In genomic region chr14:55749201-55749812, GRCh38 we compare ENCODE assay signal across 18 cellular contexts.
A peak's percentile ranks its signal among the peaks of the same experiment; 100 is the strongest.
DNase-seq lines count a peak whose midpoint lies in the region; ATAC-seq and TF ChIP-seq lines count a peak whose summit lies in the region.
"Had no signal": no experiment of that assay in that cellular context is flagged by ENCODE, and none has a peak within 500 bp of the region (broad histone marks: within the 10 kb centered on the region; RNA-seq: fewer than 3 reads in every experiment).

No MANE protein-coding gene starts in this region.

- no peak overlapping the region for H3K9ac ChIP-seq in adipocyte (ENCODE audit: low read length)
- H3K9ac ChIP-seq: KMS-11 had no signal

- 43% methylated on average over 1 of the region's 1 CpG for WGBS in right lobe of liver (ENCODE audit: insufficient coverage, low coverage, low lambda C conversion rate, missing lambda C conversion rate)

- H3K9me3 ChIP-seq in adipocyte (ENCODE audit: control insufficient read depth, low read length) (no peaks in the 10 kb centered on the region), right lobe of liver (no peaks in the 10 kb centered on the region)
- H3K9me3 ChIP-seq: SJSA1, tibial artery had no signal

- H3K4me3 ChIP-seq in adipocyte (ENCODE audit: low read length) = no peak overlapping the region
- H3K4me3 ChIP-seq in right lobe of liver = no peak overlapping the region
- H3K4me3 ChIP-seq: SJSA1, smooth muscle cell, tibial artery had no signal

- H3K4me1 ChIP-seq in adipocyte (ENCODE audit: control insufficient read depth, insufficient read depth, low read length) (peaks cover 14% of the 10 kb centered on the region), right lobe of liver (peaks cover 0 to 12% (median 0%) of the 10 kb centered on the region in 4 donors)

- intact Hi-C loops in right lobe of liver (cut with DNase I) (no loop called here), CD14-positive monocyte (cut with micrococcal nuclease) (no loop called here)

- TF ChIP-seq CTCF in right lobe of liver (IDR thresholded peaks at IDR 0.05) (no peak), CD14-positive monocyte (IDR thresholded peaks at IDR 0.05) (no peak)

- H3K4me1 Mint-ChIP-seq in CD14-positive monocyte = peaks cover 2% of the 10 kb centered on the region
- H3K4me1 Mint-ChIP-seq: activated naive CD8-positive, alpha-beta T cell treated with anti-CD3 and anti-CD28 coated beads, Interleukin-2, amount 50 U/mL, for 24 hours had no signal

- no peak for TF ChIP-seq POLR2A in right lobe of liver (IDR thresholded peaks at IDR 0.05)

- H3K9me3 Mint-ChIP-seq in CD14-positive monocyte = no peaks in the 10 kb centered on the region
- H3K9me3 Mint-ChIP-seq: activated naive CD8-positive, alpha-beta T cell treated with anti-CD3 and anti-CD28 coated beads, Interleukin-2, amount 50 U/mL, for 24 hours; natural killer cell treated with Interleukin-12 subunit alpha and Interleukin-12 subunit beta and Interleukin-15 and Interleukin-18, amount 100 ng/mL, for 72 hours had no signal

- peaks cover 0 to 2% (median 2%) of the 10 kb centered on the region in 3 donors for H3K27me3 Mint-ChIP-seq in CD14-positive monocyte (ENCODE audit: low read depth in 3 of 3)
- H3K27me3 Mint-ChIP-seq: activated naive CD8-positive, alpha-beta T cell treated with anti-CD3 and anti-CD28 coated beads, Interleukin-2, amount 50 U/mL, for 24 hours; natural killer cell treated with Interleukin-12 subunit alpha and Interleukin-12 subunit beta and Interleukin-15 and Interleukin-18, amount 100 ng/mL, for 72 hours had no signal

- peak; percentile 8 for DNase-seq in EH (ENCODE audit: low read depth)
- peak; percentile 33 for DNase-seq in M059J (ENCODE audit: low read depth)
- DNase-seq in adipocyte (ENCODE audit: low read depth) = peak; percentile 54
- DNase-seq in right lobe of liver = peak in 2 of 3 donors; percentile 21 to 49
- DNase-seq in CD14-positive monocyte (ENCODE audit: low spot score) = no peak
- DNase-seq: activated naive CD8-positive, alpha-beta T cell treated with anti-CD3 and anti-CD28 coated beads, Interleukin-2, amount 50 U/mL, for 24 hours; GOT3; left colon; NCI-H446 treated with DMSO at 0.1 percent for 48 hours; tibial artery had no signal

- H3K36me3 ChIP-seq in adipocyte (ENCODE audit: control insufficient read depth, insufficient read depth, low read length, severe bottlenecking) = no peaks in the 10 kb centered on the region
- no peaks in the 10 kb centered on the region for H3K36me3 ChIP-seq in right lobe of liver
- H3K36me3 ChIP-seq: SJSA1, tibial artery had no signal

- H3K4me3 Mint-ChIP-seq in CD14-positive monocyte = no peak overlapping the region
- H3K4me3 Mint-ChIP-seq: activated naive CD8-positive, alpha-beta T cell treated with anti-CD3 and anti-CD28 coated beads, Interleukin-2, amount 50 U/mL, for 24 hours; natural killer cell treated with Interleukin-12 subunit alpha and Interleukin-12 subunit beta and Interleukin-15 and Interleukin-18, amount 100 ng/mL, for 72 hours had no signal

- H3K27me3 ChIP-seq in adipocyte (replicated peaks; ENCODE audit: control insufficient read depth, insufficient read depth, low read length) (no peaks in the 10 kb centered on the region), right lobe of liver (no peaks in the 10 kb centered on the region)
- H3K27me3 ChIP-seq: SJSA1, tibial artery had no signal

- ATAC-seq in right lobe of liver (peak; percentile 69 to 95 (median 88)), GM21576 (IDR thresholded peaks at IDR 0.05; ENCODE audit: unreplicated experiment) (no peak), GM21529 (IDR thresholded peaks at IDR 0.05; ENCODE audit: unreplicated experiment) (no peak), GM18520 (IDR thresholded peaks at IDR 0.05; ENCODE audit: unreplicated experiment) (no peak)
- ATAC-seq: activated naive CD8-positive, alpha-beta T cell treated with anti-CD3 and anti-CD28 coated beads, Interleukin-2, amount 50 U/mL, for 24 hours; left colon had no signal

- no peaks in the 10 kb centered on the region for H3K36me3 Mint-ChIP-seq in CD14-positive monocyte
- H3K36me3 Mint-ChIP-seq: natural killer cell treated with Interleukin-12 subunit alpha and Interleukin-12 subunit beta and Interleukin-15 and Interleukin-18, amount 100 ng/mL, for 72 hours had no signal

- no peak overlapping the region for H3K27ac Mint-ChIP-seq in CD14-positive monocyte
- H3K27ac Mint-ChIP-seq: activated naive CD8-positive, alpha-beta T cell treated with anti-CD3 and anti-CD28 coated beads, Interleukin-2, amount 50 U/mL, for 24 hours; natural killer cell treated with Interleukin-12 subunit alpha and Interleukin-12 subunit beta and Interleukin-15 and Interleukin-18, amount 100 ng/mL, for 72 hours had no signal

- no peak overlapping the region for H3K27ac ChIP-seq in right lobe of liver
- H3K27ac ChIP-seq: KMS-11, SJSA1, tibial artery, VCaP had no signal

Comparison
In these comparisons a context has a peak if more than half of its experiments do, and no peak if none do; other contexts are left out.
1. ATAC-seq: peak in right lobe of liver (4 of 4); none in GM21576 (single experiment), GM21529 (single experiment) and GM18520 (single experiment).